In the genomic region with DNA sequence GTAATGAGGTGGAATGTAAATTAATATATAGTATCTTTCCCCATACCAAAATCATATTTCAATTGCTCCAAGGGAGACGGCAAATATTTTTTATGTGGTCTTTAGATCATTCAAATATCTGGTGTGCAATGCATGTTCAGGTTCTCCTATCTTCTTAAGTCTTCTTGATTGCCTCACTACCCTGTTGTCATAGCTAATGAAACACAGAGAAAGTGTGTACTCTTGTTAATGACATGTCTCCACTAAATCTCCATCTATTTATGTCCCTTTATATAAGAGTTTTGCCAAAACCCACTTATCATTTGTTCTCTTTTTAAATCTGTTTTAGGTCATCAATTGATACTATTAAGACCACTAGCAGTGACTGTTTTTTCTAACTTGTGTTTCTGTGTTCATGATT, we compare ENCODE assay signal across 18 cellular contexts. TPM values are rescaled to one million over a fixed set of nuclear protein-coding genes. Genes with fewer than 3 reads are reported as not detected.
DNase-seq lines count a peak whose midpoint lies in the region; ATAC-seq and TF ChIP-seq lines count a peak whose summit lies in the region.
"Had no signal": no experiment of that assay in that cellular context is flagged by ENCODE, and none has a peak within 500 bp of the region (broad histone marks: within the 10 kb centered on the region; RNA-seq: fewer than 3 reads in every experiment).

No MANE protein-coding gene starts in this region.

- H3K36me3 Mint-ChIP-seq in nephron (ENCODE audit: low read depth) (no peaks in the 10 kb centered on the region), type B pancreatic cell (no peaks in the 10 kb centered on the region), immature natural killer cell (no peaks in the 10 kb centered on the region)
- H3K36me3 Mint-ChIP-seq: activated naive CD8-positive, alpha-beta T cell had no signal

- H3K4me1 Mint-ChIP-seq in nephron (peaks cover 68% of the 10 kb centered on the region), type B pancreatic cell (ENCODE audit: unreplicated experiment) (peaks cover 15% of the 10 kb centered on the region), immature natural killer cell (no peaks in the 10 kb centered on the region)

- H3K9me3 ChIP-seq in heart right ventricle (no peaks in the 10 kb centered on the region), esophagus squamous epithelium (no peaks in the 10 kb centered on the region)
- H3K9me3 ChIP-seq: upper lobe of right lung had no signal

- H3K4me3 ChIP-seq in heart right ventricle: no peak overlapping the region
- H3K4me3 ChIP-seq in esophagus squamous epithelium: no peak overlapping the region
- H3K4me3 ChIP-seq: cardiac muscle cell, upper lobe of right lung had no signal

- H3K27me3 ChIP-seq in heart right ventricle (no peaks in the 10 kb centered on the region), esophagus squamous epithelium (no peaks in the 10 kb centered on the region)
- H3K27me3 ChIP-seq: cardiac muscle cell, upper lobe of right lung had no signal

- DNase-seq in heart right ventricle (no peak), Right ventricle myocardium superior (no peak), esophagus squamous epithelium (lab: John Stamatoyannopoulos, UW) (no peak), type B pancreatic cell (ENCODE audit: extremely low spot score, unreplicated experiment) (no peak), immature natural killer cell (no peak), germinal center (ENCODE audit: low spot score) (no peak), NOMO-1 treated with dmso at 0.1 percent for 144 hours (lab: John Stamatoyannopoulos, UW; ENCODE audit: unreplicated experiment) (no peak)
- DNase-seq: activated CD4-positive, alpha-beta T cell treated with anti-CD3 and anti-CD28 coated beads, Interleukin-2, amount 50 U/mL, for 48 hours; activated T-cell treated with anti-CD3 and anti-CD28 coated beads, Interleukin-2, amount 50 U/mL, for 4 hours; DMS53; MM.1S; NCI-H2029 treated with DMSO at 0.1 percent for 48 hours; NCI-H524 treated with DMSO at 0.1 percent for 48 hours; SW 1271; upper lobe of right lung had no signal

- ATAC-seq in heart right ventricle: no peak
- ATAC-seq in Right ventricle myocardium superior (ENCODE audit: poor library complexity): no peak
- ATAC-seq: activated T-cell treated with anti-CD3 and anti-CD28 coated beads, Interleukin-2, amount 50 U/mL, for 4 hours had no signal

- WGBS in heart right ventricle, 2 donors: 0% methylated on average over 1 of the region's 1 CpG
- 0% methylated on average over 1 of the region's 1 CpG for WGBS in esophagus squamous epithelium, 2 donors

- H3K4me3 Mint-ChIP-seq in nephron (no peak overlapping the region), type B pancreatic cell (peak overlapping the region; percentile 24), immature natural killer cell (no peak overlapping the region)
- H3K4me3 Mint-ChIP-seq: activated naive CD8-positive, alpha-beta T cell; activated T-cell treated with anti-CD3 and anti-CD28 coated beads, Interleukin-2, amount 50 U/mL, for 4 hours had no signal

- intact Hi-C loops in heart right ventricle (cut with DNase I) (loop anchor here in 2 of 10 donors (5.0 to 10.0 kb wide), 2 partner anchors 47 to 154 kb away; no protein-coding TSS in a partner anchor), Right ventricle myocardium superior (cut with DNase I) (no loop called here), esophagus squamous epithelium (cut with DNase I) (no loop called here)

- H3K9me3 Mint-ChIP-seq in nephron (no peaks in the 10 kb centered on the region), type B pancreatic cell (no peaks in the 10 kb centered on the region), immature natural killer cell (no peaks in the 10 kb centered on the region)
- H3K9me3 Mint-ChIP-seq: activated T-cell treated with anti-CD3 and anti-CD28 coated beads, Interleukin-2, amount 50 U/mL, for 4 hours had no signal

- H3K36me3 ChIP-seq in heart right ventricle (peaks cover 0 to 19% (median 0%) of the 10 kb centered on the region in 9 donors), esophagus squamous epithelium (no peaks in the 10 kb centered on the region)
- H3K36me3 ChIP-seq: cardiac muscle cell, upper lobe of right lung had no signal

- no peaks in the 10 kb centered on the region for H3K27me3 Mint-ChIP-seq in nephron (ENCODE audit: low read depth)
- no peaks in the 10 kb centered on the region for H3K27me3 Mint-ChIP-seq in type B pancreatic cell
- H3K27me3 Mint-ChIP-seq in immature natural killer cell (ENCODE audit: low read depth in 3 of 3): peaks cover 0 to 4% (median 0%) of the 10 kb centered on the region in 3 donors

- TF ChIP-seq CTCF in heart right ventricle (IDR thresholded peaks at IDR 0.05): no peak
- TF ChIP-seq CTCF in esophagus squamous epithelium (IDR thresholded peaks at IDR 0.05): no peak
- no peak for TF ChIP-seq CTCF in nephron (IDR thresholded peaks at IDR 0.05; ENCODE audit: unreplicated experiment in 3 of 3)
- TF ChIP-seq CTCF in type B pancreatic cell (conservative IDR thresholded peaks at IDR 0.05): no peak

- H3K4me1 ChIP-seq in heart right ventricle (peaks cover 15 to 99% (median 84%) of the 10 kb centered on the region in 9 donors), esophagus squamous epithelium (peaks cover 10 to 71% (median 17%) of the 10 kb centered on the region in 3 donors)

- no peak for TF ChIP-seq POLR2A in esophagus squamous epithelium (IDR thresholded peaks at IDR 0.05)

- H3K27ac Mint-ChIP-seq in nephron: peak overlapping the region in 2 of 3 experiments; percentile 13 to 46
- no peak overlapping the region for H3K27ac Mint-ChIP-seq in type B pancreatic cell
- no peak overlapping the region for H3K27ac Mint-ChIP-seq in immature natural killer cell
- H3K27ac Mint-ChIP-seq: activated naive CD8-positive, alpha-beta T cell had no signal

- H3K27ac ChIP-seq in heart right ventricle: peak overlapping the region in 9 of 10 donors; percentile 17 to 83 (median 65)
- H3K27ac ChIP-seq in esophagus squamous epithelium: peak overlapping the region in 3 of 4 donors; percentile 19 to 71 (median 63)
- H3K27ac ChIP-seq: cardiac muscle cell had no signal

RNA-seq across cellular contexts. Expression of a gene that starts 6.6 kb away (rescaled TPM):
- total RNA-seq in heart right ventricle (10 to 100 TPM; 18.2 to 38.3 (median 28.5) TPM), Right ventricle myocardium superior (36.4 TPM), esophagus squamous epithelium (10 to 100 TPM in 1 of 4 donors, 1 to 10 TPM in 3; 1.3 to 18.7 (median 4.4) TPM), type B pancreatic cell (ENCODE audit: low replicate concordance) (12.1 and 24.7 TPM in 2 replicates)
- polyA plus RNA-seq in heart right ventricle (10 to 100 TPM in 1 of 2 donors, 1 to 10 TPM in 1; 7.1 to 15.2 TPM), immature natural killer cell (not detected)

Comparison
In these comparisons a context has a peak if more than half of its experiments do, and no peak if none do; other contexts are left out.
1. H3K27ac Mint-ChIP-seq: peak in nephron (2 of 3); none in type B pancreatic cell (single experiment) and immature natural killer cell (0 of 6).